23 cellular contexts compared by ENCODE assay signal in genomic region chr3:129061077-129061887, GRCh38. TPM values are rescaled to one million over a fixed set of nuclear protein-coding genes. Genes with fewer than 3 reads are reported as not detected.
A peak's percentile ranks its signal among the peaks of the same experiment; 100 is the strongest.
DNase-seq lines count a peak whose midpoint lies in the region; ATAC-seq and TF ChIP-seq lines count a peak whose summit lies in the region.
"Had no signal": no experiment of that assay in that cellular context is flagged by ENCODE, and none has a peak within 500 bp of the region (broad histone marks: within the 10 kb centered on the region; RNA-seq: fewer than 3 reads in every experiment).

No MANE protein-coding gene starts in this region.

- DNase-seq in Caco-2 (no peak), coronary artery (ENCODE audit: low spot score) (no peak), neuronal stem cell (ENCODE audit: low spot score) (no peak), natural killer cell (no peak), GM20000 (ENCODE audit: low spot score) (no peak), HEK293T (ENCODE audit: extremely low spot score) (no peak)
- DNase-seq: C1 segment of cervical spinal cord; Calu3; CD8-positive, alpha-beta T cell; DMS53; GDM1; NCI-H1105; NCI-H146; NCI-H2029; NCI-H69; NK-92 treated with Interleukin-12 subunit alpha and Interleukin-12 subunit beta, amount 100 ng/mL, for 24 hours; Peyer's patch; SJCRH30; T-cell had no signal

- no peak overlapping the region for H2AFZ ChIP-seq in neuronal stem cell (ENCODE audit: low read length)

- no peak overlapping the region for H2AK5ac ChIP-seq in neuronal stem cell (ENCODE audit: low read depth, low read length)

- H3K27me3 ChIP-seq in Caco-2 (replicated peaks; ENCODE audit: control insufficient read depth, insufficient read depth, low read length): no peaks in the 10 kb centered on the region
- peaks cover 0 to 16% (median 0%) of the 10 kb centered on the region in 3 experiments for H3K27me3 ChIP-seq in neuronal stem cell (ENCODE audit: control insufficient read depth in 3 of 3, insufficient read depth in 3 of 3, low read depth in 1 of 3, low read length in 3 of 3)
- H3K27me3 ChIP-seq: Peyer's patch had no signal

- H3K36me3 ChIP-seq in Caco-2 (ENCODE audit: control insufficient read depth, insufficient read depth, low read length) (no peaks in the 10 kb centered on the region), HEK293 (ENCODE audit: control insufficient read depth in 2 of 2, insufficient read depth in 1 of 2, low read length in 2 of 2) (no peaks in the 10 kb centered on the region), neuronal stem cell (replicated peaks in 1 of 2; ENCODE audit: control insufficient read depth in 2 of 2, insufficient read depth in 2 of 2, low read length in 2 of 2) (no peaks in the 10 kb centered on the region)
- H3K36me3 ChIP-seq: Peyer's patch, SJCRH30 had no signal

- H3K23ac ChIP-seq in neuronal stem cell (ENCODE audit: low read depth, low read length, poor library complexity): no peak overlapping the region

- peak overlapping the region; percentile 13 for H3K9ac ChIP-seq in neuronal stem cell (ENCODE audit: low read depth, low read length, poor library complexity)

- H3K9me3 ChIP-seq in Caco-2 (no peaks in the 10 kb centered on the region), HEK293 (ENCODE audit: control insufficient read depth, insufficient read depth, low read depth, low read length) (no peaks in the 10 kb centered on the region), neuronal stem cell (replicated peaks in 1 of 2; ENCODE audit: control insufficient read depth in 2 of 2, insufficient read depth in 1 of 2, low read depth in 1 of 2, low read length in 2 of 2) (no peaks in the 10 kb centered on the region)
- H3K9me3 ChIP-seq: Peyer's patch, SJCRH30 had no signal

- peak overlapping the region; percentile 34 for H4K91ac ChIP-seq in neuronal stem cell (ENCODE audit: low read depth, low read length, poor library complexity)

- WGBS in neuronal stem cell (ENCODE audit: extremely low coverage in 2 of 2, insufficient read length in 2 of 2, insufficient replicate concordance in 1 of 2), 2 donors: no CpG with 5 or more reads among the region's 18 CpGs

- TF ChIP-seq CTCF in Caco-2 (IDR thresholded peaks at IDR 0.05; ENCODE audit: insufficient read depth in 1 of 2, low read depth in 1 of 2, low read length in 1 of 2, severe bottlenecking in 1 of 2, unreplicated experiment in 1 of 2): no peak
- no peak for TF ChIP-seq CTCF in HEK293 (tag by site-specific recombination; IDR thresholded peaks at IDR 0.05)
- TF ChIP-seq CTCF in coronary artery (IDR thresholded peaks at IDR 0.05): no peak
- TF ChIP-seq CTCF in natural killer cell (IDR thresholded peaks at IDR 0.05): no peak
- TF ChIP-seq CTCF in GM20000 (IDR thresholded peaks at IDR 0.05; ENCODE audit: extremely low read depth, missing control alignments): no peak

- H3K27me3 Mint-ChIP-seq in Caco-2 (ENCODE audit: insufficient read depth, unreplicated experiment): no peaks in the 10 kb centered on the region
- H3K27me3 Mint-ChIP-seq in natural killer cell (ENCODE audit: low read depth in 2 of 2): no peaks in the 10 kb centered on the region
- H3K27me3 Mint-ChIP-seq: T-cell had no signal

- peaks cover 7% of the 10 kb centered on the region for H3K4me1 Mint-ChIP-seq in Caco-2 (ENCODE audit: low read depth, unreplicated experiment)
- H3K4me1 Mint-ChIP-seq in natural killer cell: peaks cover 0 to 9% of the 10 kb centered on the region in 2 donors

- no peak overlapping the region for H2BK15ac ChIP-seq in neuronal stem cell (ENCODE audit: low read length)

- H3K4me2 ChIP-seq in neuronal stem cell (ENCODE audit: insufficient read depth, low read length, poor library complexity, severe bottlenecking): no peak overlapping the region

- H2BK5ac ChIP-seq in neuronal stem cell (ENCODE audit: low read length): no peak overlapping the region

- H3K4me3 ChIP-seq in Caco-2 (ENCODE audit: low read depth, low read length) (no peak overlapping the region), HEK293 (ENCODE audit: low read depth, low read length) (no peak overlapping the region), coronary artery (no peak overlapping the region), neuronal stem cell (ENCODE audit: low read length in 2 of 2) (no peak overlapping the region)
- H3K4me3 ChIP-seq: Peyer's patch, SJCRH30 had no signal

- ATAC-seq in natural killer cell: no peak
- ATAC-seq: CD8-positive, alpha-beta T cell; T-cell had no signal

- H3K4me1 ChIP-seq in Caco-2 (peaks cover 5% of the 10 kb centered on the region), HEK293 (ENCODE audit: control insufficient read depth, insufficient read depth, low read length) (no peaks in the 10 kb centered on the region), neuronal stem cell (ENCODE audit: control insufficient read depth in 2 of 2, insufficient read depth in 1 of 2, low read depth in 1 of 2, low read length in 2 of 2) (no peaks in the 10 kb centered on the region)
- H3K4me1 ChIP-seq: SJCRH30 had no signal

- peak overlapping the region; percentile 59 for H3K4ac ChIP-seq in neuronal stem cell (ENCODE audit: low read length)

- intact Hi-C loops in Caco-2 (cut with micrococcal nuclease; ENCODE audit: unreplicated experiment) (no loop called here), natural killer cell (cut with micrococcal nuclease) (no loop called here)

- no TSS peak for BruUV-seq in Caco-2 (replicated peaks; lab: Mats Ljungman, UMichigan)

- H3K4me3 Mint-ChIP-seq in Caco-2 (ENCODE audit: unreplicated experiment) (no peak overlapping the region), natural killer cell (no peak overlapping the region)
- H3K4me3 Mint-ChIP-seq: CD8-positive, alpha-beta T cell; IgD-negative memory B cell; T-cell had no signal

- peak overlapping the region; percentile 93 for H4K8ac ChIP-seq in neuronal stem cell (ENCODE audit: low read depth, low read length)

- no peak overlapping the region for H2BK120ac ChIP-seq in neuronal stem cell (ENCODE audit: low read depth, low read length)

- no peak overlapping the region for H3K27ac ChIP-seq in HEK293 (ENCODE audit: extremely low read depth, low read depth, low read length)
- peak overlapping the region; percentile 80 to 91 for H3K27ac ChIP-seq in coronary artery
- no peak overlapping the region for H3K27ac ChIP-seq in neuronal stem cell (replicated peaks; ENCODE audit: low read length)
- H3K27ac ChIP-seq: Peyer's patch, SJCRH30 had no signal

- no peaks in the 10 kb centered on the region for H3K9me3 Mint-ChIP-seq in Caco-2 (ENCODE audit: unreplicated experiment)
- no peaks in the 10 kb centered on the region for H3K9me3 Mint-ChIP-seq in natural killer cell
- H3K9me3 Mint-ChIP-seq: CD8-positive, alpha-beta T cell; IgD-negative memory B cell; T-cell had no signal

- no peak overlapping the region for H3K14ac ChIP-seq in neuronal stem cell (ENCODE audit: low read length)

- POLR2A ChIA-PET in Caco-2 (lab: Charles Lee): no interaction called here
- POLR2A ChIA-PET in HEK293 (lab: Yijun Ruan, JAX): no interaction called here
- POLR2A ChIA-PET in HEK293T (lab: Yijun Ruan, JAX): no interaction called here

- CTCF ChIA-PET in Caco-2 (lab: Charles Lee): no interaction called here
- CTCF ChIA-PET in HEK293 (lab: Yijun Ruan, JAX): interaction anchor here (2.0 kb wide), 1 partner anchor 8 kb away, joined by 12 read pairs; no protein-coding TSS in a partner anchor
- CTCF ChIA-PET in HEK293T (lab: Yijun Ruan, JAX): no interaction called here

- H3K27ac Mint-ChIP-seq in Caco-2 (ENCODE audit: unreplicated experiment) (peak overlapping the region; percentile 68), natural killer cell (no peak overlapping the region)
- H3K27ac Mint-ChIP-seq: CD8-positive, alpha-beta T cell; IgD-negative memory B cell; T-cell had no signal

- no peak overlapping the region for H2BK12ac ChIP-seq in neuronal stem cell (ENCODE audit: low read length)

- H3K36me3 Mint-ChIP-seq in Caco-2 (ENCODE audit: insufficient read depth, unreplicated experiment) (no peaks in the 10 kb centered on the region), natural killer cell (no peaks in the 10 kb centered on the region)
- H3K36me3 Mint-ChIP-seq: CD8-positive, alpha-beta T cell; T-cell had no signal

- H3K18ac ChIP-seq in neuronal stem cell (ENCODE audit: low read length): peak overlapping the region; percentile 37

- no peaks in the 10 kb centered on the region for H3K79me1 ChIP-seq in neuronal stem cell (ENCODE audit: low read depth, low read length)

TF ChIP-seq in HEK293, 187 proteins besides CTCF, POLR2A, EP300 and RAD21 (continues in another document):
- no peak for TF ChIP-seq ZBTB17 (tag by site-specific recombination; IDR thresholded peaks at IDR 0.05)

TF ChIP-seq in HEK293T, 16 proteins besides CTCF, POLR2A, EP300 and RAD21:
- TF ChIP-seq SUZ12 (IDR thresholded peaks at IDR 0.05) (no peak), LEF1 (IDR thresholded peaks at IDR 0.05; ENCODE audit: borderline replicate concordance) (no peak), NFRKB (IDR thresholded peaks at IDR 0.05) (no peak), FOXK2 (IDR thresholded peaks at IDR 0.05) (no peak), TARDBP (IDR thresholded peaks at IDR 0.05) (no peak), CTBP1 (IDR thresholded peaks at IDR 0.05; ENCODE audit: borderline replicate concordance) (no peak), FOXA1 (IDR thresholded peaks at IDR 0.05) (no peak)
- TF ChIP-seq, protein P1, sequence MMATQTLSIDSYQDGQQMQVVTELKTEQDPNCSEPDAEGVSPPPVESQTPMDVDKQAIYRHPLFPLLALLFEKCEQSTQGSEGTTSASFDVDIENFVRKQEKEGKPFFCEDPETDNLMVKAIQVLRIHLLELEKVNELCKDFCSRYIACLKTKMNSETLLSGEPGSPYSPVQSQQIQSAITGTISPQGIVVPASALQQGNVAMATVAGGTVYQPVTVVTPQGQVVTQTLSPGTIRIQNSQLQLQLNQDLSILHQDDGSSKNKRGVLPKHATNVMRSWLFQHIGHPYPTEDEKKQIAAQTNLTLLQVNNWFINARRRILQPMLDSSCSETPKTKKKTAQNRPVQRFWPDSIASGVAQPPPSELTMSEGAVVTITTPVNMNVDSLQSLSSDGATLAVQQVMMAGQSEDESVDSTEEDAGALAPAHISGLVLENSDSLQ (IDR thresholded peaks at IDR 0.05): no peak
TF ChIP-seq in HEK293T: peak in this region for 0.

RNA-seq across cellular contexts. Expression of gene GP9, which starts 0.7 kb away (rescaled TPM):
- total RNA-seq in Caco-2 (2022) (not detected in 2 replicates), natural killer cell (1 to 10 TPM in 2 of 3 donors, under 1 TPM in 1; 0.86 to 8.6 (median 3.8) TPM)
- not detected for polyA plus RNA-seq in neuronal stem cell (2013, experiment 1 of 2)
- not detected for polyA plus RNA-seq in neuronal stem cell (2013, experiment 2 of 2)
- total RNA-seq: A673; Calu3; CD8-positive, alpha-beta T cell; NCI-H460; Peyer's patch; SJCRH30; T-cell had no signal

Comparison
In these comparisons a context has a peak if more than half of its experiments do, and no peak if none do; other contexts are left out.
1. H3K27ac ChIP-seq: peak in coronary artery (2 of 2); none in HEK293 (single experiment) and neuronal stem cell (single experiment).